1 cellular context compared by ENCODE assay signal in genomic region chr20:21272279-21272678, GRCh38.
TF ChIP-seq lines count a peak whose summit lies in the region.

No MANE protein-coding gene starts in this region.

TF ChIP-seq in IMR-90, 13 proteins besides CTCF, POLR2A, EP300 and RAD21 (continued from another document):
- TF ChIP-seq ELK1 (IDR thresholded peaks at IDR 0.05; ENCODE audit: borderline replicate concordance, low read depth, low read length) (no peak), RCOR1 (IDR thresholded peaks at IDR 0.05; ENCODE audit: insufficient replicate concordance, low read length) (no peak), MAFK (IDR thresholded peaks at IDR 0.05; ENCODE audit: low read depth, low read length) (no peak)
- TF ChIP-seq, protein P1, sequence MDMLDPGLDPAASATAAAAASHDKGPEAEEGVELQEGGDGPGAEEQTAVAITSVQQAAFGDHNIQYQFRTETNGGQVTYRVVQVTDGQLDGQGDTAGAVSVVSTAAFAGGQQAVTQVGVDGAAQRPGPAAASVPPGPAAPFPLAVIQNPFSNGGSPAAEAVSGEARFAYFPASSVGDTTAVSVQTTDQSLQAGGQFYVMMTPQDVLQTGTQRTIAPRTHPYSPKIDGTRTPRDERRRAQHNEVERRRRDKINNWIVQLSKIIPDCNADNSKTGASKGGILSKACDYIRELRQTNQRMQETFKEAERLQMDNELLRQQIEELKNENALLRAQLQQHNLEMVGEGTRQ (IDR thresholded peaks at IDR 0.05; ENCODE audit: low read depth, low read length) = no peak
